ENCODE assay signal across 11 cellular contexts in the genomic region with DNA sequence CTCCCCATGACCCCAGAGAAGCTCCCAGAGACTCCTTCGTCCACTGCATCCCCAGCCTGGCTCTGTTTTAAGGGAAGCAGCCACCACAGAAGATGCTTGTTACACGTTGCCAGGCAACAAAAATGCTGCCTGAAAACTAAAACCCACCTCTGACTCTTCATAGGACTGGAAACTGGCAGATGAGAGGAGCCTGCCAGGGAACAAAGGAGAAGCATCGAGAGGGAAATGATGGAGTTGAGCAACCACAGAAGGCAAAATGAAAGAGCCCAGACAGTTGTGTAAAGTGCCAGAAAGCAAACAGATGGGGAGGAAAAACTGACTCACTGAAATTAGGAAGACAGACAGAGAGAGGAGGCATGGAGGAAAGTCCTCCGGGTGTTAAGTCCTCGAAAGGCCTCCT.
DNase-seq lines count a peak whose midpoint lies in the region; ATAC-seq, FAIRE-seq and TF ChIP-seq lines count a peak whose summit lies in the region.
"Had no signal": no experiment of that assay in that cellular context is flagged by ENCODE, and none has a peak within 500 bp of the region (broad histone marks: within the 10 kb centered on the region; RNA-seq: fewer than 3 reads in every experiment).

No MANE protein-coding gene starts in this region.

- ATAC-seq in GM21576 (IDR thresholded peaks at IDR 0.05; ENCODE audit: unreplicated experiment) (no peak), HG03139 (IDR thresholded peaks at IDR 0.05; ENCODE audit: unreplicated experiment) (no peak)

- DNase-seq in activated CD8-positive, alpha-beta memory T cell treated with anti-CD3 and anti-CD28 coated beads, Interleukin-2, amount 50 U/mL, for 48 hours: peak; percentile 54
- no peak for DNase-seq in activated CD8-positive, alpha-beta memory T cell treated with anti-CD3 and anti-CD28 coated beads, Interleukin-2, amount 50 U/mL, for 4 hours
- DNase-seq in NCI-H748 (lab: John Stamatoyannopoulos, UW; ENCODE audit: unreplicated experiment) (peak; percentile 82), fibroblast of the aortic adventitia (ENCODE audit: low read depth) (peak; percentile 90), frontal cortex (ENCODE audit: low spot score in 2 of 2) (no peak)
- DNase-seq: activated B cell treated with CpG ODN at 0.5 μM for 24 hours, upper lobe of left lung had no signal

- no peak for FAIRE-seq in frontal cortex (lab: Jason Lieb, UNC)
- FAIRE-seq: endothelial cell of umbilical vein had no signal

- H3K4me3 ChIP-seq in fibroblast of the aortic adventitia (ENCODE audit: low read depth, low read length): no peak overlapping the region
- H3K4me3 ChIP-seq: upper lobe of left lung had no signal

- H3K4me3 Mint-ChIP-seq in stimulated activated naive CD8-positive, alpha-beta T cell treated with anti-CD3 and anti-CD28 coated beads, Interleukin-15, Interleukin-2, amounts not matched to agents 100 ng/mL and 50 ng/mL, for 24 hours: peak overlapping the region; percentile 60
- H3K4me3 Mint-ChIP-seq: activated B cell treated with CpG ODN at 0.5 μM for 24 hours had no signal

- peaks cover 74% of the 10 kb centered on the region for H3K4me1 Mint-ChIP-seq in stimulated activated naive CD8-positive, alpha-beta T cell treated with anti-CD3 and anti-CD28 coated beads, Interleukin-15, Interleukin-2, amounts not matched to agents 100 ng/mL and 50 ng/mL, for 24 hours (ENCODE audit: low read depth)

- peak overlapping the region; percentile 95 for H3K27ac Mint-ChIP-seq in stimulated activated naive CD8-positive, alpha-beta T cell treated with anti-CD3 and anti-CD28 coated beads, Interleukin-15, Interleukin-2, amounts not matched to agents 100 ng/mL and 50 ng/mL, for 24 hours
- H3K27ac Mint-ChIP-seq: activated B cell treated with CpG ODN at 0.5 μM for 24 hours had no signal

- no peaks in the 10 kb centered on the region for H3K27me3 Mint-ChIP-seq in stimulated activated naive CD8-positive, alpha-beta T cell treated with anti-CD3 and anti-CD28 coated beads, Interleukin-15, Interleukin-2, amounts not matched to agents 100 ng/mL and 50 ng/mL, for 24 hours

- H3K9me3 Mint-ChIP-seq in stimulated activated naive CD8-positive, alpha-beta T cell treated with anti-CD3 and anti-CD28 coated beads, Interleukin-15, Interleukin-2, amounts not matched to agents 100 ng/mL and 50 ng/mL, for 24 hours: no peaks in the 10 kb centered on the region
- H3K9me3 Mint-ChIP-seq: activated B cell treated with CpG ODN at 0.5 μM for 24 hours had no signal

- no peaks in the 10 kb centered on the region for H3K36me3 Mint-ChIP-seq in stimulated activated naive CD8-positive, alpha-beta T cell treated with anti-CD3 and anti-CD28 coated beads, Interleukin-15, Interleukin-2, amounts not matched to agents 100 ng/mL and 50 ng/mL, for 24 hours (ENCODE audit: low read depth)

- TF ChIP-seq CTCF in fibroblast of the aortic adventitia (IDR thresholded peaks at IDR 0.05; ENCODE audit: insufficient read depth, low read length): no peak

Comparison
In these comparisons a context has a peak if more than half of its experiments do, and no peak if none do; other contexts are left out.
1. DNase-seq: peak in activated CD8-positive, alpha-beta memory T cell treated with anti-CD3 and anti-CD28 coated beads, Interleukin-2, amount 50 U/mL, for 48 hours (single experiment), NCI-H748 (single experiment) and fibroblast of the aortic adventitia (single experiment); none in activated CD8-positive, alpha-beta memory T cell treated with anti-CD3 and anti-CD28 coated beads, Interleukin-2, amount 50 U/mL, for 4 hours (single experiment) and frontal cortex (0 of 2).